In genomic region chr10:95777638-95778037, GRCh38 we compare ENCODE assay signal across 1 cellular context.
TF ChIP-seq lines count a peak whose summit lies in the region.

No MANE protein-coding gene starts in this region.

TF ChIP-seq in GM12878, 131 proteins besides CTCF, POLR2A, EP300 and RAD21:
- peak; percentile 85; the same call in 1 of the 2 replicates for TF ChIP-seq ZBTB33 (IDR thresholded peaks at IDR 0.05)
